ENCODE assay signal across 9 cellular contexts in the genomic region with DNA sequence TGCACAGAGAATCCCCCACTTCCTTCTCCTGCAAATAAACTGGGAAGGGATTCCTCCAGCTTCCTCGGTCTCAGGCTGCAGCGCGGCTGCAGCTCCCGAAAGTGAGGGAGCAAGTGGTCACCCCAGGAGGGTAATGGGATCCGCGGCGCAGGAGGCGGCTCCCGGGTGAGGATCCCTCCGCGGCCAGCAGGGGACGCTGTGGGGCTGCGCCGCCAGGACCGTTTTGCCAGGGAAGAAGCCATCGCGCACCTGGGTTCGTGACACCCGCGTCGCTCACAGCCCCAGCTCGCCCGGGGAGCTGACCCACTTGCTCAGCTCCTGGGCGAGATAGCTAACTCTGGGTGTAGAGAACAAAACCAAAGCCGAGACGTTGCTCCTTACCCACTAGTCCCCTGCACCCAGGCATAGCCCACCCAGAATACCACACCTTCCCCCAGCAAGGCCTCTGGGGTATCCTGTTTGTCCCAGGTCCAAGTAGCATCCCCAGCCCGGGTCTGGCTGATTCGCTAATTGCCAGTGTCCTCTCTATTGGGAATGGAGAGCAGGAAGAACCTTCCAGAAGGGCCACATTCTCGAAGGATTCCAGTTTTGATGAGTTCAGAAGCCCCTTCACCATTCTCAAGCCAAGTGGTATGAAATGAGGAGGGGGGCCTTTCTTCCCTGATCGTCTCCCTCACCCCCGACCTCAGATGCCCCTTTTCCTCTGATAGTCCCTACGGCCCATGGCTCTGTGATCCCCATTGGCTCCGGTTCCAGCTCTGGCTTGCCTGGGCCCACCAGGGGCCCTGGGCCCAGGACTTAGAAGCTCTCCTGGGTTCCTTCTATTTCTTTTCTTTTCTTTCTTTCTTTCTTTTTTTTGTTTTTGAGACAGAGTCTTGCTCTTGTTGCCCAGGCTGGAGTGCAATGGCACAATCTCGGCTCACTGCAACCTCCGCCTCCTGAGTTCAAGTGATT. TPM values are rescaled to one million over a fixed set of nuclear protein-coding genes. Genes with fewer than 3 reads are reported as not detected.
DNase-seq lines count a peak whose midpoint lies in the region; ATAC-seq and TF ChIP-seq lines count a peak whose summit lies in the region.
"Had no signal": no experiment of that assay in that cellular context is flagged by ENCODE, and none has a peak within 500 bp of the region (broad histone marks: within the 10 kb centered on the region; RNA-seq: fewer than 3 reads in every experiment).

No MANE protein-coding gene starts in this region.

- no peak overlapping the region for H3K4me3 Mint-ChIP-seq in activated CD4-positive, alpha-beta T cell treated with anti-CD3 and anti-CD28 coated beads for 36 hours

- H3K27me3 Mint-ChIP-seq in activated CD4-positive, alpha-beta T cell treated with anti-CD3 and anti-CD28 coated beads for 36 hours: no peaks in the 10 kb centered on the region

- H3K9me3 Mint-ChIP-seq in activated CD4-positive, alpha-beta T cell treated with anti-CD3 and anti-CD28 coated beads for 36 hours (ENCODE audit: low read depth): no peaks in the 10 kb centered on the region

- peak; percentile 75 to 95 (median 89) for TF ChIP-seq CTCF in lower leg skin (IDR thresholded peaks at IDR 0.05)

- TF ChIP-seq POLR2A in lower leg skin (IDR thresholded peaks at IDR 0.05): no peak

- DNase-seq in AG08396 (ENCODE audit: low spot score): peak; percentile 85
- peak; percentile 32 for DNase-seq in NCI-H2107 treated with DMSO at 0.1 percent for 48 hours (lab: John Stamatoyannopoulos, UW; ENCODE audit: unreplicated experiment)
- DNase-seq in activated CD4-positive, alpha-beta T cell treated with anti-CD3 and anti-CD28 coated beads for 36 hours: peak; percentile 89
- peak; percentile 74 for DNase-seq in cerebellar cortex (ENCODE audit: low spot score)
- DNase-seq in lower leg skin (ENCODE audit: low spot score in 2 of 2): peak in 1 of 2 donors; percentile 96
- peak; percentile 63 to 71 (median 67) for DNase-seq in stimulated activated CD4-positive, alpha-beta T cell treated with anti-CD3 and anti-CD28 coated beads, TNF-alpha, amount 100 ng/mL, for 4 hours (ENCODE audit: low read depth in 3 of 3)

- ATAC-seq in GM19351 (IDR thresholded peaks at IDR 0.05; ENCODE audit: unreplicated experiment) (peak; percentile 54), GM21381 (IDR thresholded peaks at IDR 0.05; ENCODE audit: unreplicated experiment) (no peak)
- ATAC-seq in activated CD4-positive, alpha-beta T cell treated with anti-CD3 and anti-CD28 coated beads for 36 hours: peak; percentile 89

- intact Hi-C loops in activated CD4-positive, alpha-beta T cell treated with anti-CD3 and anti-CD28 coated beads for 36 hours (cut with DNase I, micrococcal nuclease): loop anchor here (1.0 to 10.0 kb wide), 9 partner anchors 24 to 191 kb away; a partner anchor contains a TSS
- intact Hi-C loops in lower leg skin (cut with DNase I; ENCODE audit: low total_unique reads): no loop called here

- H3K36me3 Mint-ChIP-seq in activated CD4-positive, alpha-beta T cell treated with anti-CD3 and anti-CD28 coated beads for 36 hours (ENCODE audit: low read depth): no peaks in the 10 kb centered on the region

- peaks cover 13% of the 10 kb centered on the region for H3K4me1 Mint-ChIP-seq in activated CD4-positive, alpha-beta T cell treated with anti-CD3 and anti-CD28 coated beads for 36 hours

- POLR2A ChIA-PET in activated CD4-positive, alpha-beta T cell treated with anti-CD3 and anti-CD28 coated beads for 36 hours (lab: Charles Lee): interaction anchor here (0.6 to 1.2 kb wide), 2 partner anchors 35 to 194 kb away, joined by 3 read pairs; no protein-coding TSS in a partner anchor

- no peak overlapping the region for H3K4me3 ChIP-seq in lower leg skin (ENCODE audit: low read depth, poor library complexity, severe bottlenecking)

- CTCF ChIA-PET in activated CD4-positive, alpha-beta T cell treated with anti-CD3 and anti-CD28 coated beads for 36 hours (lab: Charles Lee): interaction anchor here (0.6 to 3.3 kb wide), 34 partner anchors 8 to 223 kb away, joined by 3 to 44 read pairs (median 4); a partner anchor contains a TSS

- H3K27ac Mint-ChIP-seq in activated CD4-positive, alpha-beta T cell treated with anti-CD3 and anti-CD28 coated beads for 36 hours: no peak overlapping the region

- 24 to 40% methylated on average over 18 to 29 of the region's 35 CpGs for WGBS in lower leg skin, 2 donors

RNA-seq across cellular contexts. Expression of a gene that starts 14.1 kb away (rescaled TPM):
- total RNA-seq in activated CD4-positive, alpha-beta T cell treated with anti-CD3 and anti-CD28 coated beads for 36 hours: not detected
- total RNA-seq in lower leg skin: 10 to 100 TPM in 3 of 4 donors, 1 to 10 TPM in 1; 9.7 to 14.4 (median 10.7) TPM

RNA-seq across cellular contexts. Expression of a gene that starts 16.5 kb away (rescaled TPM):
- total RNA-seq in activated CD4-positive, alpha-beta T cell treated with anti-CD3 and anti-CD28 coated beads for 36 hours: not detected
- 1 to 10 TPM in 3 of 4 donors, under 1 TPM in 1; 0.42 to 7.5 (median 4.0) TPM for total RNA-seq in lower leg skin

RNA-seq across cellular contexts. Expression of a gene that starts 22.1 kb away (rescaled TPM):
- 10 to 100 TPM; 23.9 to 28.4 TPM for total RNA-seq in activated CD4-positive, alpha-beta T cell treated with anti-CD3 and anti-CD28 coated beads for 36 hours
- total RNA-seq in lower leg skin: 10 to 100 TPM; 53.7 to 76.1 (median 62.6) TPM

RNA-seq across cellular contexts. Expression of a gene that starts 56.0 kb away (rescaled TPM):
- total RNA-seq in activated CD4-positive, alpha-beta T cell treated with anti-CD3 and anti-CD28 coated beads for 36 hours: under 1 TPM in 1 of 2 experiments, not detected in 1; 0.16 TPM
- total RNA-seq in lower leg skin: not detected
- total RNA-seq: temporal lobe had no signal

Comparison
In these comparisons a context has a peak if more than half of its experiments do, and no peak if none do; other contexts are left out.
1. RNA of a gene that starts 14.1 kb away (total RNA-seq): 9.7 to 14.4 TPM in lower leg skin; not detected in activated CD4-positive, alpha-beta T cell treated with anti-CD3 and anti-CD28 coated beads for 36 hours; every median in the first group is over 4 times any median in the second.